In genomic region chr6:56795852-56796532, GRCh38 we compare ENCODE assay signal across 9 cellular contexts.
DNase-seq lines count a peak whose midpoint lies in the region; ATAC-seq and TF ChIP-seq lines count a peak whose summit lies in the region.
"Had no signal": no experiment of that assay in that cellular context is flagged by ENCODE, and none has a peak within 500 bp of the region (broad histone marks: within the 10 kb centered on the region; RNA-seq: fewer than 3 reads in every experiment).

No MANE protein-coding gene starts in this region.

- peaks cover 0 to 10% (median 6%) of the 10 kb centered on the region in 6 donors for H3K4me1 ChIP-seq in spleen

- 75 to 92% (median 82%) methylated on average over 5 of the region's 5 CpGs for WGBS in spleen, 5 donors

- no peak for TF ChIP-seq CTCF in fibroblast of mammary gland (conservative IDR thresholded peaks at IDR 0.05; ENCODE audit: control insufficient read depth, insufficient read depth, low read depth, low read length)
- no peak for TF ChIP-seq CTCF in spleen (IDR thresholded peaks at IDR 0.05 in 8 of 11, conservative IDR thresholded peaks at IDR 0.05 in 3 of 11)

- H3K27me3 ChIP-seq in spleen (replicated peaks in 1 of 7): no peaks in the 10 kb centered on the region

- intact Hi-C loops in spleen (cut with DNase I; ENCODE audit: low total_unique reads): no loop called here

- H3K9me3 ChIP-seq in spleen: no peaks in the 10 kb centered on the region

- H3K27ac ChIP-seq in spleen: no peak overlapping the region

- DNase-seq in AG20443 (ENCODE audit: low spot score) (peak; percentile 36), M059J (ENCODE audit: low read depth) (peak; percentile 82), fibroblast of mammary gland (ENCODE audit: low read depth) (peak; percentile 62), cortex of kidney (lab: John Stamatoyannopoulos, UW) (no peak), spleen (no peak), NCI-H1417 (lab: John Stamatoyannopoulos, UW) (no peak), NCI-H1092 treated with DMSO at 0.1 percent for 48 hours (lab: John Stamatoyannopoulos, UW) (no peak)

- H3K4me3 ChIP-seq in fibroblast of mammary gland (ENCODE audit: control insufficient read depth, low read depth, low read length) (no peak overlapping the region), spleen (no peak overlapping the region)

- no peaks in the 10 kb centered on the region for H3K36me3 ChIP-seq in spleen

- no peak for TF ChIP-seq POLR2A in spleen (IDR thresholded peaks at IDR 0.05)

- ATAC-seq in GM21447 (IDR thresholded peaks at IDR 0.05; ENCODE audit: unreplicated experiment): peak; percentile 49
- ATAC-seq: esophagus mucosa had no signal

Comparison
In these comparisons a context has a peak if more than half of its experiments do, and no peak if none do; other contexts are left out.
1. DNase-seq: peak in AG20443 (single experiment), M059J (single experiment) and fibroblast of mammary gland (single experiment); none in cortex of kidney (single experiment), spleen (single experiment), NCI-H1417 (0 of 3) and NCI-H1092 treated with DMSO at 0.1 percent for 48 hours (single experiment).